ENCODE assay signal across 23 cellular contexts in genomic region chr6:72702421-72702820, GRCh38.
"Had no signal": no experiment of that assay in that cellular context is flagged by ENCODE, and none has a peak within 500 bp of the region (broad histone marks: within the 10 kb centered on the region; RNA-seq: fewer than 3 reads in every experiment).

No MANE protein-coding gene starts in this region.

- H3K79me2 ChIP-seq: parathyroid adenoma had no signal

- H3K4me2 ChIP-seq: neural progenitor cell, smooth muscle cell had no signal

- DNase-seq: islet precursor cell; left ventricle myocardium inferior; naive B cell; natural killer cell; nephron progenitor cell; occipital lobe; right lobe of liver; stimulated activated CD4-positive, alpha-beta T cell treated with anti-CD3 and anti-CD28 coated beads, Interleukin-1b, Interleukin-23, amount 100 ng/mL, for 48 hours; stimulated activated CD4-positive, alpha-beta T cell treated with anti-CD3 and anti-CD28 coated beads, Interleukin-2, amount 100 ng/mL, for 48 hours; stimulated activated CD4-positive, alpha-beta T cell treated with anti-CD3 and anti-CD28 coated beads, Interleukin-4, amount 100 ng/mL, for 4 hours; stimulated activated CD8-positive, alpha-beta memory T cell treated with anti-CD3 and anti-CD28 coated beads, Interleukin-4, amount 100 ng/mL, for 48 hours; stimulated activated naive CD4-positive, alpha-beta T cell treated with Interleukin-2 at 50 U/mL for 16 hours; stimulated activated naive CD8-positive, alpha-beta T cell treated with anti-CD3 and anti-CD28 coated beads, Interleukin-15, amount 100 ng/mL, for 72 hours; substantia nigra; uterus had no signal

- H3K27ac ChIP-seq: left ventricle myocardium inferior, neural progenitor cell, neutrophil, parathyroid adenoma, right atrium auricular region, right lobe of liver, tibial nerve, uterus had no signal

- H2AFZ ChIP-seq: neural progenitor cell, parathyroid adenoma had no signal

- H3K4me3 ChIP-seq: left ventricle myocardium inferior, lung, neural progenitor cell, right atrium auricular region, right lobe of liver, smooth muscle cell, tibial nerve, uterus had no signal

- ATAC-seq: natural killer cell; right lobe of liver; stimulated activated memory B cell treated with anti-CD40 and anti-IgM and Interleukin-4, amounts not matched to agents 10 μg/mL and 1 μg/mL and 100 μg/mL, for 72 hours; stimulated activated naive CD8-positive, alpha-beta T cell treated with anti-CD3 and anti-CD28 coated beads, Interleukin-15, amount 100 ng/mL, for 72 hours had no signal

- H3K27me3 ChIP-seq: neural progenitor cell, neutrophil, right atrium auricular region, right lobe of liver, tibial nerve, uterus had no signal

- H3K9me3 ChIP-seq: left ventricle myocardium inferior, neutrophil, right atrium auricular region, right lobe of liver, tibial nerve, uterus had no signal

- H3K36me3 ChIP-seq: left ventricle myocardium inferior, neural progenitor cell, neutrophil, right atrium auricular region, right lobe of liver, tibial nerve, uterus had no signal

- H3K4me1 ChIP-seq: left ventricle myocardium inferior, neural progenitor cell, parathyroid adenoma, right atrium auricular region, right lobe of liver, tibial nerve, uterus had no signal

- H3K9ac ChIP-seq: neural progenitor cell, parathyroid adenoma had no signal
